Comparison of ENCODE assay signal across 3 cellular contexts in genomic region chr7:93632371-93632770, GRCh38.
TF ChIP-seq lines count a peak whose summit lies in the region.

No MANE protein-coding gene starts in this region.

TF ChIP-seq in A549, 52 proteins besides CTCF, POLR2A, EP300 and RAD21:
- TF ChIP-seq MAFK (IDR thresholded peaks at IDR 0.05; ENCODE audit: partially characterized antibody) (peak; percentile 71), ESRRA (IDR thresholded peaks at IDR 0.05; ENCODE audit: borderline replicate concordance, low read length) (no peak)

TF ChIP-seq in IMR-90, 13 proteins besides CTCF, POLR2A, EP300 and RAD21:
- TF ChIP-seq ELK1 (IDR thresholded peaks at IDR 0.05; ENCODE audit: borderline replicate concordance, low read depth, low read length) (no peak), MAFK (IDR thresholded peaks at IDR 0.05; ENCODE audit: low read depth, low read length) (peak; percentile 79), RCOR1 (IDR thresholded peaks at IDR 0.05; ENCODE audit: insufficient replicate concordance, low read length) (no peak), CEBPB (IDR thresholded peaks at IDR 0.05; ENCODE audit: low read depth, low read length) (no peak), SMC3 (IDR thresholded peaks at IDR 0.05; ENCODE audit: low read depth, low read length) (no peak), MXI1 (IDR thresholded peaks at IDR 0.05; ENCODE audit: borderline replicate concordance, low read depth, low read length) (no peak), RFX5 (IDR thresholded peaks at IDR 0.05; ENCODE audit: low read depth, low read length) (no peak)

TF ChIP-seq in H1, 55 proteins besides CTCF, POLR2A, EP300 and RAD21:
- TF ChIP-seq, protein P1, sequence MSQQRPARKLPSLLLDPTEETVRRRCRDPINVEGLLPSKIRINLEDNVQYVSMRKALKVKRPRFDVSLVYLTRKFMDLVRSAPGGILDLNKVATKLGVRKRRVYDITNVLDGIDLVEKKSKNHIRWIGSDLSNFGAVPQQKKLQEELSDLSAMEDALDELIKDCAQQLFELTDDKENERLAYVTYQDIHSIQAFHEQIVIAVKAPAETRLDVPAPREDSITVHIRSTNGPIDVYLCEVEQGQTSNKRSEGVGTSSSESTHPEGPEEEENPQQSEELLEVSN (IDR thresholded peaks at IDR 0.05): no peak
- TF ChIP-seq MAFK (IDR thresholded peaks at IDR 0.05; ENCODE audit: low read depth, low read length): peak; percentile 20; the same call in 1 of the 2 replicates
